8 cellular contexts compared by ENCODE assay signal in genomic region chr16:68264128-68265077, GRCh38. TPM values are rescaled to one million over a fixed set of nuclear protein-coding genes. Genes with fewer than 3 reads are reported as not detected.
DNase-seq lines count a peak whose midpoint lies in the region; ATAC-seq, FAIRE-seq and TF ChIP-seq lines count a peak whose summit lies in the region.

Gene SLC7A6, plus strand, starts transcription at chr16:68264526. Its CDS starts 10,201 bp downstream, at chr16:68274727.

- ATAC-seq in DND-41 (ENCODE audit: insufficient read depth, low read depth) (peak; percentile 68), GM21447 (IDR thresholded peaks at IDR 0.05; ENCODE audit: unreplicated experiment) (peak; percentile 50), left ventricle myocardium superior (peak; percentile 79)

- H3K79me2 ChIP-seq in DND-41 (ENCODE audit: insufficient read depth, low read length), result peaks cover 67% of the 10 kb centered on the region

- peaks cover 14% of the 10 kb centered on the region; the same call in 1 of the 2 replicates for H4K20me1 ChIP-seq in DND-41 (ENCODE audit: insufficient read depth, low read length)

- peak within 1 kb of the TSS; percentile 85 for H3K27ac ChIP-seq in DND-41 (ENCODE audit: low read length)

- H3K9ac ChIP-seq in DND-41 (ENCODE audit: low read depth, low read length), result peak within 1 kb of the TSS; percentile 87

- peak within 1 kb of the TSS; percentile 73 for H3K4me2 ChIP-seq in DND-41 (ENCODE audit: insufficient read depth, low read length)

- no peaks in the 10 kb centered on the region for H3K9me3 ChIP-seq in DND-41 (ENCODE audit: insufficient read depth, low read length, severe bottlenecking)

- H3K4me1 ChIP-seq in DND-41 (ENCODE audit: insufficient read depth, low read length), result peaks cover 56% of the 10 kb centered on the region

- intact Hi-C loops in left ventricle myocardium superior (cut with micrococcal nuclease), result loop anchor here (5.0 kb wide), 1 partner anchor 48 kb away; the partner anchor contains the start of genes PRMT7 and SLC7A6OS

- peak; percentile 88 for TF ChIP-seq CTCF in DND-41 (IDR thresholded peaks at IDR 0.05; ENCODE audit: borderline replicate concordance, extremely low read depth, low read length, poor library complexity, severe bottlenecking)

- no peaks in the 10 kb centered on the region for H3K27me3 ChIP-seq in DND-41 (ENCODE audit: insufficient read depth, low read length, poor library complexity)

- peak; percentile 76 for DNase-seq in DND-41
- DNase-seq in HuH-7 (ENCODE audit: low spot score), result peak; percentile 89
- peak; percentile 70 to 88 (median 77) for DNase-seq in T-helper 1 cell
- DNase-seq in amniotic epithelial cell (ENCODE audit: low read depth), result peak; percentile 72
- DNase-seq in left ventricle myocardium superior, result peak; percentile 89
- no peak for DNase-seq in pulmonary artery endothelial cell (ENCODE audit: low read depth, low spot score)
- DNase-seq in urothelium cell line (ENCODE audit: low spot score), result peak; percentile 92

- peak; percentile 40 for FAIRE-seq in urothelium cell line (lab: Jason Lieb, UNC)

- peaks cover 38% of the 10 kb centered on the region for H3K36me3 ChIP-seq in DND-41 (ENCODE audit: insufficient read depth, low read length)

- peak within 1 kb of the TSS; percentile 68 to 77 for H3K4me3 ChIP-seq in DND-41 (ENCODE audit: low read depth in 1 of 2, low read length in 2 of 2)

- peak within 1 kb of the TSS; percentile 78 for H2AFZ ChIP-seq in DND-41 (ENCODE audit: low read depth, low read length)

RNA-seq across cellular contexts. Expression of gene SLC7A6, which starts in this region (rescaled TPM):
- total RNA-seq in left ventricle myocardium superior (38.2 TPM), pulmonary artery endothelial cell (17.9 and 21.7 TPM in 2 replicates)
